In the genomic region with DNA sequence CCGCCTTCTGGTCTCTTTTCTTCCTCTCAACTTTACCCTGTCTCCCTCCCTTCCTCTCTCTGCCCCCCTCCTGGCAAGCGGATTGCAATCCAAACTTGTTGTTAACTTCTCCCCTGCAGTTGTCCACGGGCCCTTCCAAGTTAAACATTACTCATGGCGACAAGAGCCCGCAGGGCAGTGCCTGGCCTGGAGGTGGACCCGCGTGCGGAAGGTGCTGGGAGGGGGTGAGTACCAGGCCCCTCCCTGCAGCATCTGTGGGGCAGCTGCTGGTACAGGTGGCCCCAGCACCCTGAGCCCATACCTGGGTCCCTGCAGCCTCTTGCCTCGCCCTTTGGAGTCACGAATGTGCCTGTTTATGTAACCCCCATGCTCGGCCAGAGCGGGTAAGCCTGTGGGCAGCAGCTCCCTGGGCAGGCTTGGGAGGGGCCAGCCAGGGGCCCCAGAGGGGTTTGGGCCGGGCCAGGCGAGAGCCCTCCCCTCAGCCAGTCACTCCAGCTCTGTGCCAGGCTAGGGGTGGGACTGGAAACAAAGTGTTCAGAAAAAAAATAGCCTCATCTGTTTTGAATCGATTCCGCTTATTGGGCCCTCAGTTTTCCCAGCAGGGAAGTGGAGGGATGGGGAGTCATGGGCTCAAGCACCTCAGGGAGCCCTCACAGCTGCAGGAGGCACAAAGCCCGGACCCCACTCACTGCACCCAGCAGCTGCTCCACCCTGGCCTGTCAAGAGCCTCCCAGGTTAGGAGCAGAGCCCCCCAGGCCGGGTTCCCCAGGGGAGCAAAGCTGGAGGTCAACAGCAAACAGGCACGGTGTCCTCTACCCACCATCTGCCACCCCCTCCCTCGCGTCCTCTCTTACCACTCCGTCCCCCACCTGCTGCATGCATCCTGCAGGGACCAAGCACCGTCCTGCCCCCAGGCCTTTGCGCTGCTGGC, we compare ENCODE assay signal across 9 cellular contexts. TPM values are rescaled to one million over a fixed set of nuclear protein-coding genes. Genes with fewer than 3 reads are reported as not detected.
A peak's percentile ranks its signal among the peaks of the same experiment; 100 is the strongest.
DNase-seq lines count a peak whose midpoint lies in the region; ATAC-seq and TF ChIP-seq lines count a peak whose summit lies in the region.
"Had no signal": no experiment of that assay in that cellular context is flagged by ENCODE, and none has a peak within 500 bp of the region (broad histone marks: within the 10 kb centered on the region; RNA-seq: fewer than 3 reads in every experiment).

No MANE protein-coding gene starts in this region.

- no peak for TF ChIP-seq EP300 in sigmoid colon (IDR thresholded peaks at IDR 0.05)

- H3K27ac Mint-ChIP-seq in WTC11 (no peak overlapping the region), glutamatergic neuron (ENCODE audit: unreplicated experiment) (peak overlapping the region; percentile 79)
- H3K27ac Mint-ChIP-seq in stimulated activated effector memory CD8-positive, alpha-beta T cell treated with anti-CD3 and anti-CD28 coated beads, Interleukin-12 subunit alpha, Interleukin-12 subunit beta, amount 100 ng/mL, for 72 hours = no peak overlapping the region
- H3K27ac Mint-ChIP-seq: activated CD4-positive, alpha-beta T cell treated with anti-CD3 and anti-CD28 coated beads for 36 hours had no signal

- CTCF ChIA-PET in WTC11 (lab: Charles Lee) = interaction anchor here (2.4 kb wide), 1 partner anchor 107 kb away, joined by 8 read pairs; no protein-coding TSS in a partner anchor

- POLR2A ChIA-PET in WTC11 (lab: Charles Lee) = no interaction called here

- no peaks in the 10 kb centered on the region for H3K36me3 ChIP-seq in sigmoid colon
- no peaks in the 10 kb centered on the region for H3K36me3 ChIP-seq in BE2C

- H3K4me1 ChIP-seq in sigmoid colon (peaks cover 0 to 70% (median 62%) of the 10 kb centered on the region in 4 donors), BE2C (peaks cover 17% of the 10 kb centered on the region)

- H3K4me3 Mint-ChIP-seq in WTC11 (no peak overlapping the region), glutamatergic neuron (ENCODE audit: unreplicated experiment) (peak overlapping the region; percentile 47)
- no peak overlapping the region for H3K4me3 Mint-ChIP-seq in stimulated activated effector memory CD8-positive, alpha-beta T cell treated with anti-CD3 and anti-CD28 coated beads, Interleukin-12 subunit alpha, Interleukin-12 subunit beta, amount 100 ng/mL, for 72 hours
- H3K4me3 Mint-ChIP-seq: activated CD4-positive, alpha-beta T cell treated with anti-CD3 and anti-CD28 coated beads for 36 hours had no signal

- H3K9me3 ChIP-seq in sigmoid colon (no peaks in the 10 kb centered on the region), BE2C (no peaks in the 10 kb centered on the region)

- H3K27ac ChIP-seq in sigmoid colon = peak overlapping the region; percentile 88 to 94 (median 92)

- 39 to 66% methylated on average over 24 of the region's 24 CpGs for WGBS in sigmoid colon, 2 donors

- H3K9me3 Mint-ChIP-seq in WTC11 = no peaks in the 10 kb centered on the region
- no peaks in the 10 kb centered on the region for H3K9me3 Mint-ChIP-seq in glutamatergic neuron (ENCODE audit: unreplicated experiment)
- H3K9me3 Mint-ChIP-seq in stimulated activated effector memory CD8-positive, alpha-beta T cell treated with anti-CD3 and anti-CD28 coated beads, Interleukin-12 subunit alpha, Interleukin-12 subunit beta, amount 100 ng/mL, for 72 hours = no peaks in the 10 kb centered on the region

- intact Hi-C loops in sigmoid colon (cut with DNase I) = no loop called here

- no peak for TF ChIP-seq POLR2A in sigmoid colon (IDR thresholded peaks at IDR 0.05)

- H3K36me3 Mint-ChIP-seq in WTC11 = no peaks in the 10 kb centered on the region
- H3K36me3 Mint-ChIP-seq in glutamatergic neuron (ENCODE audit: unreplicated experiment) = no peaks in the 10 kb centered on the region
- H3K36me3 Mint-ChIP-seq in stimulated activated effector memory CD8-positive, alpha-beta T cell treated with anti-CD3 and anti-CD28 coated beads, Interleukin-12 subunit alpha, Interleukin-12 subunit beta, amount 100 ng/mL, for 72 hours = no peaks in the 10 kb centered on the region

- H3K4me3 ChIP-seq in sigmoid colon (no peak overlapping the region), BE2C (ENCODE audit: low read depth, low read length) (no peak overlapping the region)

- peak; percentile 14 for DNase-seq in ELF-1 (ENCODE audit: low read depth, low spot score)
- no peak for DNase-seq in WTC11 (ENCODE audit: low spot score)
- DNase-seq in glutamatergic neuron = no peak
- DNase-seq in sigmoid colon = peak; percentile 83
- no peak for DNase-seq in BE2C
- DNase-seq in stimulated activated effector memory CD8-positive, alpha-beta T cell treated with anti-CD3 and anti-CD28 coated beads, Interleukin-12 subunit alpha, Interleukin-12 subunit beta, amount 100 ng/mL, for 72 hours (ENCODE audit: low spot score in 2 of 2) = no peak
- DNase-seq: activated CD4-positive, alpha-beta T cell treated with anti-CD3 and anti-CD28 coated beads for 36 hours had no signal

- peaks cover 19% of the 10 kb centered on the region for H3K4me1 Mint-ChIP-seq in WTC11
- H3K4me1 Mint-ChIP-seq in glutamatergic neuron (ENCODE audit: low read depth, unreplicated experiment) = peaks cover 14% of the 10 kb centered on the region
- H3K4me1 Mint-ChIP-seq in stimulated activated effector memory CD8-positive, alpha-beta T cell treated with anti-CD3 and anti-CD28 coated beads, Interleukin-12 subunit alpha, Interleukin-12 subunit beta, amount 100 ng/mL, for 72 hours = no peaks in the 10 kb centered on the region

- H3K27me3 Mint-ChIP-seq in WTC11 (ENCODE audit: low read depth) (peaks cover 15% of the 10 kb centered on the region), glutamatergic neuron (ENCODE audit: unreplicated experiment) (peaks cover 2% of the 10 kb centered on the region)
- H3K27me3 Mint-ChIP-seq: activated CD4-positive, alpha-beta T cell treated with anti-CD3 and anti-CD28 coated beads for 36 hours had no signal

- ATAC-seq in WTC11 (no peak), GM21737 (IDR thresholded peaks at IDR 0.05; ENCODE audit: unreplicated experiment) (no peak), HG03342 (IDR thresholded peaks at IDR 0.05; ENCODE audit: unreplicated experiment) (no peak)
- no peak for ATAC-seq in stimulated activated effector memory CD8-positive, alpha-beta T cell treated with anti-CD3 and anti-CD28 coated beads, Interleukin-12 subunit alpha, Interleukin-12 subunit beta, amount 100 ng/mL, for 72 hours
- ATAC-seq: activated CD4-positive, alpha-beta T cell treated with anti-CD3 and anti-CD28 coated beads for 36 hours had no signal

- TF ChIP-seq CTCF in WTC11 (IDR thresholded peaks at IDR 0.05) (no peak), glutamatergic neuron (IDR thresholded peaks at IDR 0.05; ENCODE audit: partially characterized antibody, unreplicated experiment) (no peak), sigmoid colon (IDR thresholded peaks at IDR 0.05) (no peak), BE2C (IDR thresholded peaks at IDR 0.05; ENCODE audit: low read depth, low read length) (no peak)

- H3K27me3 ChIP-seq in sigmoid colon (no peaks in the 10 kb centered on the region), BE2C (no peaks in the 10 kb centered on the region)

TF ChIP-seq in WTC11, 78 proteins besides CTCF, POLR2A, EP300 and RAD21:
- TF ChIP-seq GABPB1 (CRISPR knock-in tag; IDR thresholded peaks at IDR 0.05) (peak; percentile 11; the same call in 1 of the 2 replicates), ZNF317 (CRISPR knock-in tag; IDR thresholded peaks at IDR 0.05; ENCODE audit: borderline replicate concordance, low read depth) (no peak)

RNA-seq across cellular contexts. Expression of a gene that starts 14.0 kb away (rescaled TPM):
- 133 to 151 TPM (median 150 TPM) in 3 replicates for total RNA-seq in WTC11 (2021)
- 111 TPM for total RNA-seq in glutamatergic neuron (ENCODE audit: unreplicated experiment)
- total RNA-seq in sigmoid colon = 10 to 100 TPM; 33.8 to 49.5 (median 39.6) TPM
- 10 to 100 TPM; 28.4 to 58.0 (median 56.5) TPM for polyA plus RNA-seq in sigmoid colon
- 37.3 TPM for polyA plus RNA-seq in BE2C (2012; ENCODE audit: insufficient read depth, insufficient read length, low read depth)

RNA-seq across cellular contexts. Expression of a gene that starts 19.5 kb away (rescaled TPM):
- total RNA-seq in WTC11 (2021) = 75.5 to 88.6 TPM (median 75.6 TPM) in 3 replicates
- 143 TPM for total RNA-seq in glutamatergic neuron (ENCODE audit: unreplicated experiment)
- total RNA-seq in sigmoid colon = 10 to 100 TPM; 18.9 to 50.4 (median 26.9) TPM
- polyA plus RNA-seq in sigmoid colon = 10 to 100 TPM in 1 of 3 donors, 1 to 10 TPM in 2; 5.8 to 20.0 (median 6.6) TPM
- 22.2 TPM for polyA plus RNA-seq in BE2C (2012; ENCODE audit: insufficient read depth, insufficient read length, low read depth)

Comparison
In these comparisons a context has a peak if more than half of its experiments do, and no peak if none do; other contexts are left out.
1. DNase-seq: peak in ELF-1 (single experiment) and sigmoid colon (single experiment); none in WTC11 (single experiment), glutamatergic neuron (single experiment), BE2C (single experiment) and stimulated activated effector memory CD8-positive, alpha-beta T cell treated with anti-CD3 and anti-CD28 coated beads, Interleukin-12 subunit alpha, Interleukin-12 subunit beta, amount 100 ng/mL, for 72 hours (0 of 2).